8 cellular contexts compared by ENCODE assay signal in the genomic region with DNA sequence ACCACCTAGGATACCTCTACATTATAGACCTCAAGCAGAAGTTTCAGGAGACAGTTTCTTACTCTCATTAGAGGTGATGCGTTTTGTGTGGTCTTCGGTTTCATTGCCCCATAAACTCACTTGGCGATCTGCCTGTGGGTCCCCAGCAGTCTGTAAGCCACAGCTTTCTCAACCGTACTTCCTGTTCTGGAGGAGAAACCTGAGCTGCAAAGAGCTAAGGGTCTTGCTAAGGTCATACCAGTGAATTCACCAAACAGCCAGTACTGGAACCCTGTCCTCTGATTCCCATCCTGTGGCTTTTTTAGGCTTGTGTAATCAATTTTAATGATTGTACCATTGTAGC.
DNase-seq lines count a peak whose midpoint lies in the region; ATAC-seq lines count a peak whose summit lies in the region.

No MANE protein-coding gene starts in this region.

- no peak for DNase-seq in activated CD4-positive, CD25-positive, alpha-beta regulatory T cell (lab: John Stamatoyannopoulos, UW)
- DNase-seq in M059J (ENCODE audit: low read depth), result peak; percentile 93
- DNase-seq in activated T-helper 2 cell treated with anti-CD3 and anti-CD28 coated beads, Interferon-gamma antibody, Interleukin-2, Interleukin-4, amounts not matched to agents 10 μg/mL and 5 μg/mL and 100 μg/mL, durations not matched to agents 14 hours and 24 hours and 36 hours (ENCODE audit: low spot score), result no peak
- DNase-seq in skeletal muscle cell (ENCODE audit: low read depth), result peak; percentile 85
- DNase-seq in hypothalamus (lab: John Stamatoyannopoulos, UW), result no peak
- DNase-seq in stimulated activated CD4-positive, alpha-beta T cell treated with anti-CD3 and anti-CD28 coated beads, Interleukin-12 subunit alpha, Interleukin-12 subunit beta, amount 100 ng/mL, for 4 hours, result no peak
- no peak for DNase-seq in left colon

- ATAC-seq in activated CD4-positive, CD25-positive, alpha-beta regulatory T cell treated with anti-CD3 and anti-CD28 coated beads, Interleukin-2, amount 50 U/mL, for 24 hours, result peak; percentile 27 to 37
- ATAC-seq in left colon, result no peak

- peak overlapping the region; percentile 15 for H3K27ac Mint-ChIP-seq in activated T-helper 2 cell treated with anti-CD3 and anti-CD28 coated beads, Interferon-gamma antibody, Interleukin-2, Interleukin-4, amounts not matched to agents 10 μg/mL and 5 μg/mL and 100 μg/mL, durations not matched to agents 14 hours and 24 hours and 36 hours

- H3K9me3 Mint-ChIP-seq in activated T-helper 2 cell treated with anti-CD3 and anti-CD28 coated beads, Interferon-gamma antibody, Interleukin-2, Interleukin-4, amounts not matched to agents 10 μg/mL and 5 μg/mL and 100 μg/mL, durations not matched to agents 14 hours and 24 hours and 36 hours, result no peaks in the 10 kb centered on the region

- peaks cover 29% of the 10 kb centered on the region for H3K4me1 Mint-ChIP-seq in activated T-helper 2 cell treated with anti-CD3 and anti-CD28 coated beads, Interferon-gamma antibody, Interleukin-2, Interleukin-4, amounts not matched to agents 10 μg/mL and 5 μg/mL and 100 μg/mL, durations not matched to agents 14 hours and 24 hours and 36 hours (ENCODE audit: low read depth)

- intact Hi-C loops in activated T-helper 2 cell treated with anti-CD3 and anti-CD28 coated beads, Interferon-gamma antibody, Interleukin-2, Interleukin-4, amounts not matched to agents 10 μg/mL and 5 μg/mL and 100 μg/mL, durations not matched to agents 14 hours and 24 hours and 36 hours (cut with micrococcal nuclease), result loop anchor here (1.0 kb wide), 1 partner anchor 8 kb away; no protein-coding TSS in a partner anchor
- intact Hi-C loops in left colon (cut with DNase I, micrococcal nuclease), result no loop called here

- peaks cover 7% of the 10 kb centered on the region for H3K27me3 Mint-ChIP-seq in activated T-helper 2 cell treated with anti-CD3 and anti-CD28 coated beads, Interferon-gamma antibody, Interleukin-2, Interleukin-4, amounts not matched to agents 10 μg/mL and 5 μg/mL and 100 μg/mL, durations not matched to agents 14 hours and 24 hours and 36 hours (ENCODE audit: low read depth)

- no peak overlapping the region for H3K4me3 ChIP-seq in skeletal muscle cell (ENCODE audit: low read depth, low read length)

- H3K4me3 Mint-ChIP-seq in activated T-helper 2 cell treated with anti-CD3 and anti-CD28 coated beads, Interferon-gamma antibody, Interleukin-2, Interleukin-4, amounts not matched to agents 10 μg/mL and 5 μg/mL and 100 μg/mL, durations not matched to agents 14 hours and 24 hours and 36 hours (ENCODE audit: low read depth), result no peak overlapping the region

- no peaks in the 10 kb centered on the region for H3K36me3 Mint-ChIP-seq in activated T-helper 2 cell treated with anti-CD3 and anti-CD28 coated beads, Interferon-gamma antibody, Interleukin-2, Interleukin-4, amounts not matched to agents 10 μg/mL and 5 μg/mL and 100 μg/mL, durations not matched to agents 14 hours and 24 hours and 36 hours (ENCODE audit: low read depth)

Comparison
In these comparisons a context has a peak if more than half of its experiments do, and no peak if none do; other contexts are left out.
1. DNase-seq: peak in M059J (single experiment) and skeletal muscle cell (single experiment); none in activated CD4-positive, CD25-positive, alpha-beta regulatory T cell (0 of 4), activated T-helper 2 cell treated with anti-CD3 and anti-CD28 coated beads, Interferon-gamma antibody, Interleukin-2, Interleukin-4, amounts not matched to agents 10 μg/mL and 5 μg/mL and 100 μg/mL, durations not matched to agents 14 hours and 24 hours and 36 hours (single experiment), hypothalamus (0 of 51), stimulated activated CD4-positive, alpha-beta T cell treated with anti-CD3 and anti-CD28 coated beads, Interleukin-12 subunit alpha, Interleukin-12 subunit beta, amount 100 ng/mL, for 4 hours (single experiment) and left colon (0 of 2).